In genomic region chr12:93377252-93377542, GRCh38 we compare ENCODE assay signal across 8 cellular contexts. TPM values are rescaled to one million over a fixed set of nuclear protein-coding genes. Genes with fewer than 3 reads are reported as not detected.
DNase-seq lines count a peak whose midpoint lies in the region; ATAC-seq and TF ChIP-seq lines count a peak whose summit lies in the region.

No MANE protein-coding gene starts in this region.

- H3K4me1 Mint-ChIP-seq in activated T-helper 17 cell treated with anti-CD3 and anti-CD28 coated beads, Interleukin-2, amount 50 U/mL, for 72 hours: peaks cover 25% of the 10 kb centered on the region

- H3K4me1 ChIP-seq in right atrium auricular region (peaks cover 0 to 68% of the 10 kb centered on the region in 2 donors), skeletal muscle satellite cell (ENCODE audit: control insufficient read depth, insufficient read depth, low read length) (peaks cover 22% of the 10 kb centered on the region)

- H3K27me3 Mint-ChIP-seq in activated T-helper 17 cell treated with anti-CD3 and anti-CD28 coated beads, Interleukin-2, amount 50 U/mL, for 72 hours: no peaks in the 10 kb centered on the region

- no peak for ATAC-seq in activated T-helper 17 cell treated with anti-CD3 and anti-CD28 coated beads, Interleukin-2, amount 50 U/mL, for 72 hours (replicated peaks)

- H3K36me3 ChIP-seq in H7 (replicated peaks; ENCODE audit: control insufficient read depth, insufficient read depth, low read length): no peaks in the 10 kb centered on the region
- H3K36me3 ChIP-seq in right atrium auricular region: no peaks in the 10 kb centered on the region
- H3K36me3 ChIP-seq in skeletal muscle satellite cell (ENCODE audit: insufficient read depth, low read length): no peaks in the 10 kb centered on the region

- H3K9ac ChIP-seq in skeletal muscle satellite cell (ENCODE audit: low read depth, low read length): peak overlapping the region; percentile 61

- no peak for TF ChIP-seq CTCF in right atrium auricular region (IDR thresholded peaks at IDR 0.05)

- H3K4me2 ChIP-seq in skeletal muscle satellite cell (ENCODE audit: low read length): peak overlapping the region; percentile 85

- peak overlapping the region; percentile 99 for H3K4me3 Mint-ChIP-seq in activated T-helper 17 cell treated with anti-CD3 and anti-CD28 coated beads, Interleukin-2, amount 50 U/mL, for 72 hours

- peak overlapping the region; percentile 92 to 98 for H3K27ac ChIP-seq in right atrium auricular region

- H3K9me3 ChIP-seq in right atrium auricular region: no peaks in the 10 kb centered on the region
- no peaks in the 10 kb centered on the region for H3K9me3 ChIP-seq in skeletal muscle satellite cell (replicated peaks; ENCODE audit: low read length)

- H3K27ac Mint-ChIP-seq in activated T-helper 17 cell treated with anti-CD3 and anti-CD28 coated beads, Interleukin-2, amount 50 U/mL, for 72 hours: no peak overlapping the region

- DNase-seq in H7: no peak
- no peak for DNase-seq in right atrium auricular region (ENCODE audit: low spot score)
- no peak for DNase-seq in GOT3 (lab: John Stamatoyannopoulos, UW)
- no peak for DNase-seq in hepatic stellate cell (ENCODE audit: low spot score)
- no peak for DNase-seq in NCI-H345 treated with DMSO at 0.1 percent for 48 hours (lab: John Stamatoyannopoulos, UW; ENCODE audit: unreplicated experiment)
- no peak for DNase-seq in SK-N-DZ (ENCODE audit: low spot score)

- H3K4me3 ChIP-seq in H7 (ENCODE audit: insufficient read depth, low read depth, low read length): peak overlapping the region; percentile 62
- H3K4me3 ChIP-seq in right atrium auricular region: peak overlapping the region; percentile 58 to 72
- peak overlapping the region; percentile 69 for H3K4me3 ChIP-seq in skeletal muscle satellite cell (ENCODE audit: low read length)

- H3K9me3 Mint-ChIP-seq in activated T-helper 17 cell treated with anti-CD3 and anti-CD28 coated beads, Interleukin-2, amount 50 U/mL, for 72 hours: no peaks in the 10 kb centered on the region

- H3K36me3 Mint-ChIP-seq in activated T-helper 17 cell treated with anti-CD3 and anti-CD28 coated beads, Interleukin-2, amount 50 U/mL, for 72 hours (ENCODE audit: low read depth): peaks cover 32% of the 10 kb centered on the region

- H3K27me3 ChIP-seq in H7 (ENCODE audit: control insufficient read depth, insufficient read depth, low read length) (no peaks in the 10 kb centered on the region), right atrium auricular region (no peaks in the 10 kb centered on the region), skeletal muscle satellite cell (ENCODE audit: control insufficient read depth, insufficient read depth, low read length) (no peaks in the 10 kb centered on the region)

RNA-seq across cellular contexts. Expression of gene NUDT4, which starts 0.5 kb away (rescaled TPM):
- 60.0 and 73.2 TPM in 2 replicates for total RNA-seq in H7 (2014; rRNA removed; shearing (Covaris generic))
- total RNA-seq in activated T-helper 17 cell treated with anti-CD3 and anti-CD28 coated beads, Interleukin-2, amount 50 U/mL, for 72 hours: 10 to 100 TPM; 41.2 to 51.6 TPM
- 100 to 1,000 TPM; 103 to 158 TPM for total RNA-seq in right atrium auricular region
- total RNA-seq in skeletal muscle satellite cell (2012; rRNA removed): 40.2 and 47.9 TPM in 2 replicates
- polyA plus RNA-seq in SK-N-DZ (2014; cell fraction: cytosol; rRNA removed): 22.7 and 23.1 TPM in 2 replicates
- polyA plus RNA-seq in SK-N-DZ (2014; cell fraction: nucleus; rRNA removed): 7.5 and 8.7 TPM in 2 replicates
